In the genomic region with DNA sequence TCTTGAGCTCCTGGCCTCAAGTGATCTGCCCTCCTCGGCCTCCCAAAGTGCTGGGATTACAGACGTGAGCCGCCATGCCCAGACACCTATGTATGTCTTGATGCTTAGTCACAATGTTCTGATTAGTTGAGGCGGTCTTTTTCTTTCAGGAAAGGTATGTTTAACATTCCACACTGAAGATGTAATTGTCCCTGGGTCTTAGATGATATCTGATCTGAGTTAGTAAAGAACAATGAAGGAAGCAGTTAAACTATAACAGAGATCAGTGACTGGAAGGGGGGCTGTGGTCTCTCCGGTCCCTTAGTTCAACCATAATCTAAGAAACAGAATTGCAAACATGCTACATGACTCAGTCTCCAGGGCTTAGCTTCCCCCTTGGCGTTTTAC, we compare ENCODE assay signal across 8 cellular contexts. TPM values are rescaled to one million over a fixed set of nuclear protein-coding genes. Genes with fewer than 3 reads are reported as not detected.
A peak's percentile ranks its signal among the peaks of the same experiment; 100 is the strongest.
DNase-seq lines count a peak whose midpoint lies in the region; ATAC-seq and TF ChIP-seq lines count a peak whose summit lies in the region.

No MANE protein-coding gene starts in this region.

- H3K4me3 ChIP-seq in SJSA1: no peak overlapping the region
- H3K4me3 ChIP-seq in epithelial cell of proximal tubule (ENCODE audit: low read depth, low read length): no peak overlapping the region
- no peak overlapping the region for H3K4me3 ChIP-seq in psoas muscle

- H3K4me3 Mint-ChIP-seq in nephron progenitor cell: no peak overlapping the region

- H3K36me3 ChIP-seq in SJSA1: peaks cover 52% of the 10 kb centered on the region
- peaks cover 0 to 34% of the 10 kb centered on the region in 2 donors for H3K36me3 ChIP-seq in psoas muscle (ENCODE audit: insufficient read depth in 1 of 2, low read depth in 1 of 2)

- ATAC-seq in psoas muscle: no peak
- no peak for ATAC-seq in GM21423 (IDR thresholded peaks at IDR 0.05; ENCODE audit: unreplicated experiment)

- H3K4me1 Mint-ChIP-seq in nephron progenitor cell: peaks cover 56% of the 10 kb centered on the region

- peaks cover 5% of the 10 kb centered on the region for H3K27me3 Mint-ChIP-seq in nephron progenitor cell (ENCODE audit: low read depth, poor library complexity)

- intact Hi-C loops in psoas muscle (cut with DNase I): loop anchor here in 1 of 2 donors (10.0 kb wide), 1 partner anchor 121 kb away; no protein-coding TSS in a partner anchor
- intact Hi-C loops in head of caudate nucleus (cut with DNase I): no loop called here

- H3K27me3 ChIP-seq in SJSA1 (replicated peaks) (no peaks in the 10 kb centered on the region), psoas muscle (ENCODE audit: insufficient read depth in 3 of 3, low read length in 2 of 3) (no peaks in the 10 kb centered on the region)

- no peaks in the 10 kb centered on the region for H3K9me3 Mint-ChIP-seq in nephron progenitor cell

- TF ChIP-seq CTCF in epithelial cell of proximal tubule (conservative IDR thresholded peaks at IDR 0.05; ENCODE audit: low read depth, low read length): no peak
- no peak for TF ChIP-seq CTCF in psoas muscle (IDR thresholded peaks at IDR 0.05)
- TF ChIP-seq CTCF in nephron progenitor cell (IDR thresholded peaks at IDR 0.05): no peak

- H3K4me1 ChIP-seq in SJSA1 (replicated peaks): peaks cover 94% of the 10 kb centered on the region
- peaks cover 37% of the 10 kb centered on the region for H3K4me1 ChIP-seq in psoas muscle

- peak overlapping the region; percentile 97 for H3K27ac ChIP-seq in SJSA1
- peak overlapping the region; percentile 46 for H3K27ac ChIP-seq in psoas muscle

- peak; percentile 85 for DNase-seq in EL
- DNase-seq in SJSA1 (ENCODE audit: low read depth in 1 of 2, low spot score in 2 of 2): peak; percentile 82 to 97
- peak; percentile 82 for DNase-seq in epithelial cell of proximal tubule (ENCODE audit: low read depth)
- DNase-seq in psoas muscle: no peak
- DNase-seq in nephron progenitor cell: no peak
- DNase-seq in effector CD8-positive, alpha-beta T cell (lab: John Stamatoyannopoulos, UW): no peak
- no peak for DNase-seq in head of caudate nucleus

- 71 to 83% (median 76%) methylated on average over 6 of the region's 6 CpGs for WGBS in psoas muscle, 3 donors

- H3K9me3 ChIP-seq in SJSA1 (replicated peaks) (no peaks in the 10 kb centered on the region), psoas muscle (no peaks in the 10 kb centered on the region)

- peaks cover 40% of the 10 kb centered on the region for H3K36me3 Mint-ChIP-seq in nephron progenitor cell (ENCODE audit: low read depth)

- no peak overlapping the region for H3K27ac Mint-ChIP-seq in nephron progenitor cell

RNA-seq across cellular contexts. Expression of a gene that starts 31.5 kb away (rescaled TPM):
- 0.08 TPM in 1 of 2 replicates, not detected in the other for total RNA-seq in SJSA1 (2014; rRNA removed; shearing (Covaris generic))
- total RNA-seq in epithelial cell of proximal tubule (not detected in 2 replicates), psoas muscle (not detected)
- under 1 TPM in 1 of 3 donors, not detected in 2; 0.01 TPM for polyA plus RNA-seq in psoas muscle

RNA-seq across cellular contexts. Expression of a gene that starts 52.1 kb away (rescaled TPM):
- 60.8 and 65.8 TPM in 2 replicates for total RNA-seq in SJSA1 (2014; rRNA removed; shearing (Covaris generic))
- total RNA-seq in epithelial cell of proximal tubule (96.7 and 139 TPM in 2 replicates), psoas muscle (10 to 100 TPM; 23.9 to 33.3 (median 25.7) TPM)
- 10 to 100 TPM; 19.4 to 20.0 (median 19.6) TPM for polyA plus RNA-seq in psoas muscle

Comparison
In these comparisons a context has a peak if more than half of its experiments do, and no peak if none do; other contexts are left out.
1. DNase-seq: peak in EL (single experiment), SJSA1 (2 of 2) and epithelial cell of proximal tubule (single experiment); none in psoas muscle (0 of 2), nephron progenitor cell (single experiment), effector CD8-positive, alpha-beta T cell (single experiment) and head of caudate nucleus (0 of 42).